ENCODE assay signal across 9 cellular contexts in genomic region chr12:122088181-122088810, GRCh38. TPM values are rescaled to one million over a fixed set of nuclear protein-coding genes. Genes with fewer than 3 reads are reported as not detected.
A peak's percentile ranks its signal among the peaks of the same experiment; 100 is the strongest.
DNase-seq lines count a peak whose midpoint lies in the region; ATAC-seq and TF ChIP-seq lines count a peak whose summit lies in the region.
"Had no signal": no experiment of that assay in that cellular context is flagged by ENCODE, and none has a peak within 500 bp of the region (broad histone marks: within the 10 kb centered on the region; RNA-seq: fewer than 3 reads in every experiment).

No MANE protein-coding gene starts in this region.

- intact Hi-C loops in Right ventricle myocardium superior (cut with DNase I) (no loop called here), Right ventricle myocardium inferior (cut with DNase I) (no loop called here), vagina (cut with DNase I) (no loop called here)

- H3K27me3 ChIP-seq in esophagus (ENCODE audit: control insufficient read depth in 1 of 2, insufficient read depth in 2 of 2, low read length in 2 of 2) (no peaks in the 10 kb centered on the region), osteoblast (ENCODE audit: insufficient read depth, low read length) (no peaks in the 10 kb centered on the region), vagina (no peaks in the 10 kb centered on the region)

- peaks cover 6% of the 10 kb centered on the region for H4K20me1 ChIP-seq in osteoblast (ENCODE audit: insufficient read depth, low read length)

- peak overlapping the region; percentile 24 to 28 for H3K27ac ChIP-seq in esophagus (ENCODE audit: low read depth in 2 of 2, low read length in 1 of 2)
- peak overlapping the region; percentile 35 for H3K27ac ChIP-seq in osteoblast (ENCODE audit: low read depth, low read length)
- H3K27ac ChIP-seq in vagina, result peak overlapping the region; percentile 42

- ATAC-seq in Right ventricle myocardium superior (ENCODE audit: poor library complexity) (no peak), Right ventricle myocardium inferior (no peak)

- peak; percentile 10 for DNase-seq in Right ventricle myocardium superior
- DNase-seq in Right ventricle myocardium inferior (ENCODE audit: missing footprints), result no peak
- DNase-seq in osteoblast (ENCODE audit: insufficient read length, low spot score, missing footprints), result no peak
- no peak for DNase-seq in vagina (ENCODE audit: extremely low spot score in 2 of 2)
- DNase-seq in HuH-7.5 (ENCODE audit: low spot score), result no peak
- DNase-seq in foreskin fibroblast, result no peak
- no peak for DNase-seq in erythroblast (lab: John Stamatoyannopoulos, UW)
- DNase-seq: stimulated activated CD4-positive, alpha-beta T cell treated with anti-CD3 and anti-CD28 coated beads, Interleukin-15, amount 100 ng/mL, for 24 hours had no signal

- no peak overlapping the region for H3K4me2 ChIP-seq in osteoblast (ENCODE audit: insufficient read depth, low read length)

- H3K36me3 ChIP-seq in esophagus (ENCODE audit: control insufficient read depth in 2 of 2, insufficient read depth in 2 of 2, low read length in 1 of 2), result peaks cover 0 to 14% of the 10 kb centered on the region in 2 donors
- peaks cover 7% of the 10 kb centered on the region for H3K36me3 ChIP-seq in osteoblast (ENCODE audit: insufficient read depth, low read length)
- no peaks in the 10 kb centered on the region for H3K36me3 ChIP-seq in vagina

- H3K4me3 ChIP-seq in esophagus (ENCODE audit: low read depth in 1 of 2, low read length in 2 of 2) (no peak overlapping the region), osteoblast (ENCODE audit: insufficient read depth, low read length) (no peak overlapping the region), vagina (no peak overlapping the region), foreskin fibroblast (ENCODE audit: low read depth in 1 of 2, low read length in 2 of 2) (no peak overlapping the region)

- TF ChIP-seq POLR2A in vagina (IDR thresholded peaks at IDR 0.05), result no peak
- no peak for TF ChIP-seq POLR2A in erythroblast (IDR thresholded peaks at IDR 0.05; ENCODE audit: low read length)

- WGBS in esophagus, 2 donors, result 70 to 74% methylated on average over 9 of the region's 9 CpGs

- peaks cover 12 to 13% of the 10 kb centered on the region in 2 donors for H3K4me1 ChIP-seq in esophagus (ENCODE audit: control insufficient read depth in 2 of 2, insufficient read depth in 2 of 2, low read length in 1 of 2)
- peaks cover 38% of the 10 kb centered on the region for H3K4me1 ChIP-seq in osteoblast (ENCODE audit: insufficient read depth, low read length)
- H3K4me1 ChIP-seq in vagina, result peaks cover 89% of the 10 kb centered on the region

- H2AFZ ChIP-seq in osteoblast (ENCODE audit: low read length), result no peak overlapping the region

- no peak for TF ChIP-seq CTCF in osteoblast (IDR thresholded peaks at IDR 0.05; ENCODE audit: extremely low read depth, low read depth, low read length)
- no peak for TF ChIP-seq CTCF in vagina (IDR thresholded peaks at IDR 0.05)
- no peak for TF ChIP-seq CTCF in foreskin fibroblast (IDR thresholded peaks at IDR 0.05; ENCODE audit: low read depth, low read length)

- H3K79me2 ChIP-seq in osteoblast (ENCODE audit: insufficient read depth, low read length), result peaks cover 81% of the 10 kb centered on the region

- H3K9me3 ChIP-seq in esophagus (ENCODE audit: control insufficient read depth in 2 of 2, insufficient read depth in 1 of 2, low read depth in 1 of 2, low read length in 1 of 2), result no peaks in the 10 kb centered on the region
- no peaks in the 10 kb centered on the region for H3K9me3 ChIP-seq in osteoblast (ENCODE audit: low read depth, low read length)
- H3K9me3 ChIP-seq in vagina, result no peaks in the 10 kb centered on the region

RNA-seq across cellular contexts. Expression of gene MLXIP, which starts 9.7 kb away (rescaled TPM):
- total RNA-seq in Right ventricle myocardium superior (22.6 TPM), Right ventricle myocardium inferior (25.7 TPM), osteoblast (12.7 and 14.1 TPM in 2 replicates), vagina (16.9 TPM)
- polyA plus RNA-seq in esophagus, result 10 to 100 TPM in 1 of 2 donors, 1 to 10 TPM in 1; 8.2 to 18.0 TPM
